ENCODE assay signal across 28 cellular contexts in the genomic region with DNA sequence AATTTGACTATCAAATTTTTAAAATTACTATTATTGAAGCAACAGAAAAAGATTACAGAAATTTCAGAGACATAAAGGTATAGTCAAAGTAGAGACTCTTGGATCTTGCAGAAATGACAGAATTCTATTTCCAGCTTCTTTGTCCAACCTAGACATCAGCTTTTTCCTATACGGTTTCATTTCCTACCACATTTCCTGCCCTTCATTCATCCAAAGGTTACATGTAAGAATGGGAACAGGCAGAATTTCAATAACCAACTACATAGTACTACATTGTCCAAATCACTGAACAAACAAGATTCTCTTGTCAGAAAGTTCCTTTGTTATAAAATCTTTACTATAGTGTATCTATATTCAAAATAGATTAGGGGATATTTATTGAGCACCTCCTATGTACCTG.
"Had no signal": no experiment of that assay in that cellular context is flagged by ENCODE, and none has a peak within 500 bp of the region (broad histone marks: within the 10 kb centered on the region; RNA-seq: fewer than 3 reads in every experiment).

No MANE protein-coding gene starts in this region.

- H3K4me2 ChIP-seq: neural progenitor cell had no signal

- H3K79me2 ChIP-seq: parathyroid adenoma had no signal

- H3K27ac ChIP-seq: neural progenitor cell, ovary, parathyroid adenoma, prostate gland, right lobe of liver, sigmoid colon, stomach, thoracic aorta, thyroid gland, tibial nerve, upper lobe of left lung, vagina had no signal

- H3K4me3 Mint-ChIP-seq: natural killer cell; nephron; neural progenitor cell; stimulated activated effector memory CD8-positive, alpha-beta T cell treated with anti-CD3 and anti-CD28 coated beads, Interleukin-12 subunit alpha, Interleukin-12 subunit beta, amount 100 ng/mL, for 72 hours; stimulated activated naive B cell treated with anti-CD40 and anti-IgM and Interleukin-4, amounts not matched to agents 10 μg/mL and 1 μg/mL and 100 μg/mL, for 72 hours; stimulated activated naive CD8-positive, alpha-beta T cell treated with anti-CD3 and anti-CD28 coated beads, Interleukin-15, Interleukin-2, amounts not matched to agents 100 ng/mL and 50 ng/mL, for 24 hours had no signal

- ATAC-seq: natural killer cell; right cardiac atrium; right lobe of liver; stimulated activated effector memory CD8-positive, alpha-beta T cell treated with anti-CD3 and anti-CD28 coated beads, Interleukin-12 subunit alpha, Interleukin-12 subunit beta, amount 100 ng/mL, for 72 hours; stimulated activated naive B cell treated with anti-CD40 and anti-IgM and Interleukin-4, amounts not matched to agents 10 μg/mL and 1 μg/mL and 100 μg/mL, for 72 hours had no signal

- H3K27ac Mint-ChIP-seq: natural killer cell; neural progenitor cell; stimulated activated effector memory CD8-positive, alpha-beta T cell treated with anti-CD3 and anti-CD28 coated beads, Interleukin-12 subunit alpha, Interleukin-12 subunit beta, amount 100 ng/mL, for 72 hours; stimulated activated naive B cell treated with anti-CD40 and anti-IgM and Interleukin-4, amounts not matched to agents 10 μg/mL and 1 μg/mL and 100 μg/mL, for 72 hours; stimulated activated naive CD8-positive, alpha-beta T cell treated with anti-CD3 and anti-CD28 coated beads, Interleukin-15, Interleukin-2, amounts not matched to agents 100 ng/mL and 50 ng/mL, for 24 hours had no signal

- H3K27me3 ChIP-seq: neural progenitor cell, ovary, right lobe of liver, sigmoid colon, stomach, thyroid gland, tibial nerve, upper lobe of left lung, vagina had no signal

- H3K4me3 ChIP-seq: neural progenitor cell, ovary, prostate gland, right lobe of liver, sigmoid colon, stomach, thoracic aorta, thyroid gland, tibial nerve, upper lobe of left lung, vagina had no signal

- FAIRE-seq: small intestine, urothelium cell line had no signal

- H3K9ac ChIP-seq: neural progenitor cell, parathyroid adenoma had no signal

- H3K27me3 Mint-ChIP-seq: stimulated activated naive B cell treated with anti-CD40 and anti-IgM and Interleukin-4, amounts not matched to agents 10 μg/mL and 1 μg/mL and 100 μg/mL, for 72 hours; stimulated activated naive CD8-positive, alpha-beta T cell treated with anti-CD3 and anti-CD28 coated beads, Interleukin-15, Interleukin-2, amounts not matched to agents 100 ng/mL and 50 ng/mL, for 24 hours had no signal

- H3K9me3 ChIP-seq: ovary, prostate gland, right lobe of liver, sigmoid colon, stomach, thoracic aorta, thyroid gland, tibial nerve, upper lobe of left lung, vagina had no signal

- H2AFZ ChIP-seq: neural progenitor cell, parathyroid adenoma had no signal

- H3K9me3 Mint-ChIP-seq: natural killer cell; nephron; neural progenitor cell; stimulated activated effector memory CD8-positive, alpha-beta T cell treated with anti-CD3 and anti-CD28 coated beads, Interleukin-12 subunit alpha, Interleukin-12 subunit beta, amount 100 ng/mL, for 72 hours had no signal

- H3K36me3 Mint-ChIP-seq: natural killer cell; stimulated activated effector memory CD8-positive, alpha-beta T cell treated with anti-CD3 and anti-CD28 coated beads, Interleukin-12 subunit alpha, Interleukin-12 subunit beta, amount 100 ng/mL, for 72 hours had no signal

- DNase-seq: natural killer cell; occipital lobe; ovary; posterior cingulate gyrus; right cardiac atrium; right lobe of liver; sigmoid colon; small intestine; stimulated activated CD4-positive, alpha-beta T cell treated with anti-CD3 and anti-CD28 coated beads, Interleukin-15, amount 100 ng/mL, for 24 hours; stimulated activated CD4-positive, alpha-beta T cell treated with anti-CD3 and anti-CD28 coated beads, Interleukin-2, amount 100 ng/mL, for 24 hours; stimulated activated CD4-positive, alpha-beta T cell treated with anti-CD3 and anti-CD28 coated beads, Interleukin-2, amount 100 ng/mL, for 48 hours; stimulated activated CD4-positive, alpha-beta T cell treated with anti-CD3 and anti-CD28 coated beads, Interleukin-4, amount 100 ng/mL, for 24 hours; stimulated activated naive B cell treated with anti-CD40 and anti-IgM and Interleukin-4, amounts not matched to agents 10 μg/mL and 1 μg/mL and 100 μg/mL, for 72 hours; stimulated activated naive CD4-positive, alpha-beta T cell treated with Interleukin-2 at 50 U/mL for 16 hours; stomach; thyroid gland; trophoblast cell; upper lobe of left lung had no signal

- H3K4me1 ChIP-seq: neural progenitor cell, prostate gland had no signal

- H3K36me3 ChIP-seq: neural progenitor cell, ovary, prostate gland, right lobe of liver, sigmoid colon, stomach, thoracic aorta, thyroid gland, tibial nerve, upper lobe of left lung, vagina had no signal
